In genomic region chr7:98168904-98169621, GRCh38 we compare ENCODE assay signal across 14 cellular contexts. TPM values are rescaled to one million over a fixed set of nuclear protein-coding genes. Genes with fewer than 3 reads are reported as not detected.
DNase-seq lines count a peak whose midpoint lies in the region; ATAC-seq and TF ChIP-seq lines count a peak whose summit lies in the region.
"Had no signal": no experiment of that assay in that cellular context is flagged by ENCODE, and none has a peak within 500 bp of the region (broad histone marks: within the 10 kb centered on the region; RNA-seq: fewer than 3 reads in every experiment).

No MANE protein-coding gene starts in this region.

- no peaks in the 10 kb centered on the region for H3K79me2 ChIP-seq in osteoblast (ENCODE audit: insufficient read depth, low read length)

- H3K27me3 ChIP-seq in osteoblast (ENCODE audit: insufficient read depth, low read length), result no peaks in the 10 kb centered on the region
- H3K27me3 ChIP-seq in breast epithelium, result no peaks in the 10 kb centered on the region
- H3K27me3 ChIP-seq: BE2C, Peyer's patch had no signal

- ATAC-seq in GM19395 (IDR thresholded peaks at IDR 0.05; ENCODE audit: unreplicated experiment), result peak; percentile 13
- ATAC-seq in HG02623 (IDR thresholded peaks at IDR 0.05; ENCODE audit: unreplicated experiment), result no peak

- H4K20me1 ChIP-seq in osteoblast (ENCODE audit: insufficient read depth, low read length), result peaks cover 7% of the 10 kb centered on the region

- no peak overlapping the region for H3K4me2 ChIP-seq in osteoblast (ENCODE audit: insufficient read depth, low read length)

- H3K9me3 ChIP-seq in osteoblast (ENCODE audit: low read depth, low read length), result no peaks in the 10 kb centered on the region
- no peaks in the 10 kb centered on the region for H3K9me3 ChIP-seq in breast epithelium
- H3K9me3 ChIP-seq: BE2C, Peyer's patch had no signal

- intact Hi-C loops in breast epithelium (cut with DNase I; ENCODE audit: low total_unique reads), result loop anchor here (10.0 kb wide), 1 partner anchor 144 kb away; no protein-coding TSS in a partner anchor

- peak; percentile 72 for TF ChIP-seq CTCF in C4-2B (conservative IDR thresholded peaks at IDR 0.05)
- peak; percentile 49 for TF ChIP-seq CTCF in VCaP (conservative IDR thresholded peaks at IDR 0.05)
- TF ChIP-seq CTCF in osteoblast (IDR thresholded peaks at IDR 0.05; ENCODE audit: extremely low read depth, low read depth, low read length), result no peak
- TF ChIP-seq CTCF in breast epithelium (IDR thresholded peaks at IDR 0.05), result no peak

- DNase-seq in osteoblast (ENCODE audit: insufficient read length, low spot score, missing footprints), result peak; percentile 44
- DNase-seq in breast epithelium (ENCODE audit: low spot score in 2 of 2), result no peak
- DNase-seq in NAMALWA (ENCODE audit: low spot score), result no peak
- no peak for DNase-seq in NCI-H1048 (lab: John Stamatoyannopoulos, UW)

- no peaks in the 10 kb centered on the region for H3K36me3 ChIP-seq in osteoblast (ENCODE audit: insufficient read depth, low read length)
- H3K36me3 ChIP-seq in breast epithelium, result no peaks in the 10 kb centered on the region
- H3K36me3 ChIP-seq: BE2C had no signal

- no peak for TF ChIP-seq POLR2A in breast epithelium (IDR thresholded peaks at IDR 0.05)

- no peak overlapping the region for H3K27ac ChIP-seq in C4-2B
- H3K27ac ChIP-seq in VCaP, result no peak overlapping the region
- H3K27ac ChIP-seq in osteoblast (ENCODE audit: low read depth, low read length), result no peak overlapping the region
- H3K27ac ChIP-seq in breast epithelium, result no peak overlapping the region
- H3K27ac ChIP-seq: GM23248, HL-60, Peyer's patch had no signal

- H3K4me1 ChIP-seq in osteoblast (ENCODE audit: insufficient read depth, low read length), result no peaks in the 10 kb centered on the region
- no peaks in the 10 kb centered on the region for H3K4me1 ChIP-seq in breast epithelium
- H3K4me1 ChIP-seq: BE2C, Peyer's patch had no signal

- no peak overlapping the region for H2AFZ ChIP-seq in osteoblast (ENCODE audit: low read length)
- H2AFZ ChIP-seq: GM23248 had no signal

- H3K4me3 ChIP-seq in osteoblast (ENCODE audit: insufficient read depth, low read length), result no peak overlapping the region
- no peak overlapping the region for H3K4me3 ChIP-seq in breast epithelium
- H3K4me3 ChIP-seq: GM23248, K562, Peyer's patch had no signal

RNA-seq across cellular contexts. Expression of gene BHLHA15, which starts 42.2 kb away (rescaled TPM):
- total RNA-seq in osteoblast, result not detected in 2 replicates
- total RNA-seq in breast epithelium, result 1 to 10 TPM in 1 of 3 donors, under 1 TPM in 1, not detected in 1; 0.59 to 2.3 TPM
- total RNA-seq: GM23248, M059J had no signal

Comparison
In these comparisons a context has a peak if more than half of its experiments do, and no peak if none do; other contexts are left out.
1. CTCF ChIP-seq: peak in C4-2B (single experiment) and VCaP (single experiment); none in osteoblast (single experiment) and breast epithelium (0 of 3).